In the genomic region with DNA sequence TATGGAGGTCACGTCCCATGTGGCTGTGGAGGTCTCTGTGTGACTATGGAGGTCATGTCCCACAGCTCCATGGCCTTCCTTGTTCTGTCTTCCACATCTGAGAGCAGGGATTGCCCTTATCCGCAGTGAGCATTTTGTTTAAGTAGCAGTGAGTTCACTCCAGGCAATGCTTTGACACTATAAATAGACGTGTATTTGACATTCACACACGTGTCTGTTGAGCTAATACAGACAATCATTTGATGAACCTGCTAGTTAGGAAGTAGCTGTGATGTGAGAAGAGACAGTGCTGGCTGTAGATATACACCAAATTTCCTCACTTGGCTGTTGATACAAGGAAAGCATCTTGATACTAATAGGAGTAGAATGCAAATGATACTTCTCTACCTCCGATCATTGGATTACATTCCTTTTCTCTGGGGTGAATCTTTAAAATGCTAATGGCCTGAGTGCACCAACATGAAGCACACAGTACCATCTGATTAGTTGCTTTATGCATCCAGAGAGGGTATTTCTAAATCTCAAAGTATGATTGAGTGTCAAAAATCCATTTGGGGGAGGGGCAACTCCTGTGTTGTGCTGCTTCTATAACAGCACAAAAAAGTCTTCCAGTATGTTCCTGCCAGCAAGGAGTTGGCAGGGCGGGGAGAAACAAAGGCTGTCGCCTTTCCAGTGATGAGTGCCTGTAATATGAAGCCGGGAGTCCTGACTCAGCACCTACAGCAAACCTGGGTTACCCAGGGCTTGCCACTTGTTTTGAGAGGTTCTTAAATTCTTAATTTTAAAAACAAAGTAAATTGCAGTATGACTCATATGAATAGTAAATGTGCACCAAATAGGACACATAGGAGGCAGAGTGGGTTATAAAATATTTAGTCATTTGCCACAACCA, we compare ENCODE assay signal across 10 cellular contexts. TPM values are rescaled to one million over a fixed set of nuclear protein-coding genes. Genes with fewer than 3 reads are reported as not detected.
DNase-seq lines count a peak whose midpoint lies in the region; ATAC-seq, FAIRE-seq and TF ChIP-seq lines count a peak whose summit lies in the region.
"Had no signal": no experiment of that assay in that cellular context is flagged by ENCODE, and none has a peak within 500 bp of the region (broad histone marks: within the 10 kb centered on the region; RNA-seq: fewer than 3 reads in every experiment).

No MANE protein-coding gene starts in this region.

- TF ChIP-seq CTCF in bronchial epithelial cell (IDR thresholded peaks at IDR 0.05; ENCODE audit: insufficient read depth, low read length, severe bottlenecking): no peak
- TF ChIP-seq CTCF in left lung (IDR thresholded peaks at IDR 0.05): no peak
- no peak for TF ChIP-seq CTCF in GM13976 (IDR thresholded peaks at IDR 0.05; ENCODE audit: borderline replicate concordance, control extremely low read depth, extremely low read depth, insufficient read depth, missing control alignments)

- H3K36me3 ChIP-seq in bronchial epithelial cell (ENCODE audit: control insufficient read depth, insufficient read depth, low read length): peaks cover 11% of the 10 kb centered on the region
- H3K36me3 ChIP-seq in left lung: peaks cover 0 to 31% of the 10 kb centered on the region in 2 donors

- peak; percentile 64 for DNase-seq in Daoy (ENCODE audit: low read depth)
- DNase-seq in NCI-H1105 treated with DMSO at 0.1 percent for 48 hours (lab: John Stamatoyannopoulos, UW): peak; percentile 73
- DNase-seq in bronchial epithelial cell (ENCODE audit: low read depth): peak; percentile 75
- peak in 1 of 2 donors; percentile 80 for DNase-seq in left lung
- no peak for DNase-seq in GM13976 (ENCODE audit: low spot score)
- no peak for DNase-seq in NCI-H2081 treated with DMSO at 0.1 percent for 48 hours (lab: John Stamatoyannopoulos, UW)

- no peak for FAIRE-seq in bronchial epithelial cell (lab: Jason Lieb, UNC)
- FAIRE-seq: colon had no signal

- intact Hi-C loops in left lung (cut with DNase I): no loop called here

- H3K4me3 ChIP-seq in bronchial epithelial cell (ENCODE audit: low read depth, low read length) (no peak overlapping the region), left lung (no peak overlapping the region)

- in situ Hi-C loops in GM13976 (cut with MboI; ENCODE audit: low sequenced_read_pairs, unreplicated experiment): no loop called here

- H3K4me1 ChIP-seq in left lung: peaks cover 12 to 55% of the 10 kb centered on the region in 2 donors

- peak overlapping the region; percentile 38 to 45 for H3K27ac ChIP-seq in left lung

- H3K27me3 ChIP-seq in bronchial epithelial cell (ENCODE audit: control insufficient read depth, insufficient read depth, low read length) (no peaks in the 10 kb centered on the region), left lung (no peaks in the 10 kb centered on the region)

- ATAC-seq in left lung (peak; percentile 91), GM21717 (IDR thresholded peaks at IDR 0.05; ENCODE audit: unreplicated experiment) (no peak), GM19328 (IDR thresholded peaks at IDR 0.05; ENCODE audit: unreplicated experiment) (no peak)

- no peaks in the 10 kb centered on the region for H3K9me3 ChIP-seq in left lung

RNA-seq across cellular contexts. Expression of a gene that starts 7.0 kb away (rescaled TPM):
- 61.9 and 75.0 TPM in 2 replicates for total RNA-seq in Daoy (2014; rRNA removed; shearing (Covaris generic))
- total RNA-seq in bronchial epithelial cell (84.0 and 104 TPM in 2 replicates), left lung (10 to 100 TPM; 48.0 to 63.9 TPM)

RNA-seq across cellular contexts. Expression of a gene that starts 7.9 kb away (rescaled TPM):
- 43.3 and 51.1 TPM in 2 replicates for total RNA-seq in Daoy (2014; rRNA removed; shearing (Covaris generic))
- total RNA-seq in bronchial epithelial cell (55.3 and 61.1 TPM in 2 replicates), left lung (10 to 100 TPM; 30.5 to 41.0 TPM)

RNA-seq across cellular contexts. Expression of a gene that starts 58.0 kb away (rescaled TPM):
- not detected in 2 replicates for total RNA-seq in Daoy (2014; rRNA removed; shearing (Covaris generic))
- total RNA-seq in bronchial epithelial cell (not detected in 2 replicates), left lung (not detected)
- total RNA-seq: temporal lobe had no signal

Comparison
In these comparisons a context has a peak if more than half of its experiments do, and no peak if none do; other contexts are left out.
1. DNase-seq: peak in Daoy (single experiment), NCI-H1105 treated with DMSO at 0.1 percent for 48 hours (single experiment) and bronchial epithelial cell (single experiment); none in GM13976 (single experiment) and NCI-H2081 treated with DMSO at 0.1 percent for 48 hours (single experiment).